In genomic region chr2:148338544-148338943, GRCh38 we compare ENCODE assay signal across 17 cellular contexts.
DNase-seq lines count a peak whose midpoint lies in the region; ATAC-seq and TF ChIP-seq lines count a peak whose summit lies in the region.
"Had no signal": no experiment of that assay in that cellular context is flagged by ENCODE, and none has a peak within 500 bp of the region (broad histone marks: within the 10 kb centered on the region; RNA-seq: fewer than 3 reads in every experiment).

No MANE protein-coding gene starts in this region.

- ATAC-seq in HG02610 (IDR thresholded peaks at IDR 0.05; ENCODE audit: unreplicated experiment) (no peak), sciatic nerve (no peak)
- ATAC-seq: heart left ventricle, WTC11 had no signal

- TF ChIP-seq CTCF in AG04449 (IDR thresholded peaks at IDR 0.05; ENCODE audit: insufficient read depth, low read length, missing control alignments) (no peak), brain microvascular endothelial cell (IDR thresholded peaks at IDR 0.05; ENCODE audit: low read depth, low read length, missing control alignments) (no peak)

- CTCF ChIA-PET in AG04449 (lab: Yijun Ruan, JAX), result interaction anchor here (1.2 kb wide), 1 partner anchor 16 kb away, joined by 3 read pairs; no protein-coding TSS in a partner anchor

- POLR2A ChIA-PET in AG04449 (lab: Yijun Ruan, JAX), result no interaction called here

- H3K27ac ChIP-seq in brain microvascular endothelial cell, result peak overlapping the region; percentile 34
- H3K27ac ChIP-seq: heart left ventricle, prostate gland, thyroid gland had no signal

- H3K27me3 ChIP-seq in brain microvascular endothelial cell (replicated peaks), result no peaks in the 10 kb centered on the region
- H3K27me3 ChIP-seq: heart left ventricle, thyroid gland had no signal

- peak; percentile 19 for DNase-seq in AG04449 (ENCODE audit: low read depth, low spot score)
- DNase-seq in HS-27A (ENCODE audit: low read depth), result peak; percentile 7
- DNase-seq in brain microvascular endothelial cell, result peak; percentile 61
- peak; percentile 31 for DNase-seq in hepatic stellate cell (ENCODE audit: low spot score)
- DNase-seq in NK-92 (lab: John Stamatoyannopoulos, UW; ENCODE audit: unreplicated experiment), result no peak
- no peak for DNase-seq in sciatic nerve (ENCODE audit: low spot score)
- no peak for DNase-seq in NCI-H2081 treated with DMSO at 0.1 percent for 48 hours (lab: John Stamatoyannopoulos, UW)
- DNase-seq: cerebellar nuclear complex, heart left ventricle, Kasumi-1, mesendoderm, NCI-H446, Right ventricle myocardium superior, thyroid gland had no signal

- no peaks in the 10 kb centered on the region for H3K36me3 ChIP-seq in brain microvascular endothelial cell (replicated peaks)
- H3K36me3 ChIP-seq: prostate gland, thyroid gland had no signal

- intact Hi-C loops in sciatic nerve (cut with DNase I), result no loop called here

- H3K4me3 ChIP-seq in AG04449 (ENCODE audit: low read depth, low read length) (no peak overlapping the region), brain microvascular endothelial cell (ENCODE audit: low read depth, low read length) (no peak overlapping the region)
- H3K4me3 ChIP-seq: heart left ventricle, prostate gland, thyroid gland had no signal

- in situ Hi-C loops in brain microvascular endothelial cell (cut with HindIII; ENCODE audit: low pct_ligation_motif_present, low sequenced_read_pairs), result no loop called here

Comparison
In these comparisons a context has a peak if more than half of its experiments do, and no peak if none do; other contexts are left out.
1. DNase-seq: peak in AG04449 (single experiment), HS-27A (single experiment), brain microvascular endothelial cell (single experiment) and hepatic stellate cell (single experiment); none in NK-92 (single experiment), sciatic nerve (single experiment) and NCI-H2081 treated with DMSO at 0.1 percent for 48 hours (single experiment).